10 cellular contexts compared by ENCODE assay signal in the genomic region with DNA sequence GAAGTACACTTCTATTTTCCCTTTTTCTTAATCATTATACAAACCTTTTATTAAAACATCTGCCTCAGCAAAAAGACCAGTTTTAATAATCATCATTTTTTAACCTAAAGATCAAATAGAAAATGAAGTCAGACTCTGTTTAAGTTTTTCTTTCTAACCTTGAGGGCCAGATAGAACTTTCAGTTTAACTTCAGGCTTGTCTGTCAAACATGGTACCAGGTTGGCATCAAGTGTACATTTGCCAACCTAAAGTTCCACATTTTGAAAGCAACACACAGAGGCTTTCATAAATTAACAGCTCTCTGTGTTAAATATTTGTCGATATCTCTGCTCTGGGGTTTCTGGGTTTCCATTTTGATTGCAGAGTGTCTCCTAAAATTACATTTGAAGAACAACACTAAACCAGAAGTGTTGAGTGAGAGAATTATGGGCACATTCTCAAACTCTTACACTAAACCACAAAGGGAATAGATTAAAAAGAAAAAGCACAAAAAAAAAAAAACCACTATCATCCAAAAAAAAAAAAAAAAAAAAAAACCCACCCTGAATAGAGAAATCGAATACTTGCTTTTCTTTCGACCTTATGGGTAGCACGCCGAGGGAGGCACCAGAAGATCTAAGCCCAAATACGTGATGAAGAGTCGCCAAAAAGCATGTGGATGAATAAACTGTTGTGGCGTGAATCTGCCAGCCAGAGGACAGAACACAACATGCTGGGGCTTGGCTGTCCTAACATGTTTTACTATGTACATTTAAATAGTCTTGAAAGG.
DNase-seq lines count a peak whose midpoint lies in the region; ATAC-seq and TF ChIP-seq lines count a peak whose summit lies in the region.
"Had no signal": no experiment of that assay in that cellular context is flagged by ENCODE, and none has a peak within 500 bp of the region (broad histone marks: within the 10 kb centered on the region; RNA-seq: fewer than 3 reads in every experiment).

No MANE protein-coding gene starts in this region.

- no peak for ATAC-seq in GM21529 (IDR thresholded peaks at IDR 0.05; ENCODE audit: unreplicated experiment)

- H3K9me3 Mint-ChIP-seq in chondrocyte (ENCODE audit: low read depth), result no peaks in the 10 kb centered on the region

- H3K4me3 Mint-ChIP-seq in chondrocyte (ENCODE audit: unreplicated experiment), result peak overlapping the region; percentile 61

- no peak for TF ChIP-seq CTCF in chondrocyte (IDR thresholded peaks at IDR 0.05)

- no peaks in the 10 kb centered on the region for H3K27me3 Mint-ChIP-seq in chondrocyte (ENCODE audit: low read depth)

- no peaks in the 10 kb centered on the region for H3K36me3 Mint-ChIP-seq in chondrocyte (ENCODE audit: low read depth)

- H3K4me1 Mint-ChIP-seq in chondrocyte (ENCODE audit: low read depth), result peaks cover 31% of the 10 kb centered on the region

- DNase-seq in SHP77 (lab: John Stamatoyannopoulos, UW) (peak; percentile 48 to 51), SHP77 treated with DMSO at 0.1 percent for 48 hours (lab: John Stamatoyannopoulos, UW) (no peak), chondrocyte (ENCODE audit: low spot score) (no peak), medulla oblongata (ENCODE audit: extremely low spot score) (peak; percentile 73), ureter (ENCODE audit: low spot score) (no peak)
- DNase-seq in effector CD4-positive, alpha-beta T cell, result no peak
- DNase-seq: activated CD4-positive, CD25-positive, alpha-beta regulatory T cell had no signal

- H3K4me3 ChIP-seq in urinary bladder (ENCODE audit: low read depth, low read length), result peak overlapping the region; percentile 14

- WGBS in urinary bladder, result 50% methylated on average over 8 of the region's 8 CpGs

- H3K27ac ChIP-seq in urinary bladder (ENCODE audit: low read depth), result peak overlapping the region; percentile 66
- H3K27ac ChIP-seq: 22Rv1 had no signal

- no peaks in the 10 kb centered on the region for H3K4me1 ChIP-seq in urinary bladder (ENCODE audit: insufficient read depth)

- no peaks in the 10 kb centered on the region for H3K36me3 ChIP-seq in urinary bladder (ENCODE audit: insufficient read depth)

- peak overlapping the region; percentile 77 for H3K27ac Mint-ChIP-seq in chondrocyte (ENCODE audit: unreplicated experiment)

Comparison
In these comparisons a context has a peak if more than half of its experiments do, and no peak if none do; other contexts are left out.
1. DNase-seq: peak in SHP77 (2 of 2) and medulla oblongata (single experiment); none in SHP77 treated with DMSO at 0.1 percent for 48 hours (single experiment), chondrocyte (single experiment), effector CD4-positive, alpha-beta T cell (single experiment) and ureter (single experiment).